In genomic region chr1:43935711-43936427, GRCh38 we compare ENCODE assay signal across 10 cellular contexts. TPM values are rescaled to one million over a fixed set of nuclear protein-coding genes. Genes with fewer than 3 reads are reported as not detected.
DNase-seq lines count a peak whose midpoint lies in the region; ATAC-seq and TF ChIP-seq lines count a peak whose summit lies in the region.
"Had no signal": no experiment of that assay in that cellular context is flagged by ENCODE, and none has a peak within 500 bp of the region (broad histone marks: within the 10 kb centered on the region; RNA-seq: fewer than 3 reads in every experiment).

No MANE protein-coding gene starts in this region.

- DNase-seq in BJ (ENCODE audit: low read depth) = no peak
- peak; percentile 91 for DNase-seq in LNCaP clone FGC (ENCODE audit: low read depth)
- no peak for DNase-seq in neural progenitor cell (ENCODE audit: low spot score)
- DNase-seq in natural killer cell = no peak
- DNase-seq: kidney glomerular epithelial cell had no signal

- H3K27ac ChIP-seq in ectodermal cell (ENCODE audit: insufficient read depth, low read depth, low read length, poor library complexity, severe bottlenecking) (no peak overlapping the region), neural progenitor cell (no peak overlapping the region)
- H3K27ac ChIP-seq: KMS-11 had no signal

- POLR2A ChIA-PET in BJ (lab: Charles Lee) = no interaction called here

- H3K36me3 ChIP-seq in BJ (ENCODE audit: control insufficient read depth, insufficient read depth, low read length) (no peaks in the 10 kb centered on the region), ectodermal cell (ENCODE audit: control insufficient read depth, insufficient read depth, low read length) (no peaks in the 10 kb centered on the region), neural progenitor cell (no peaks in the 10 kb centered on the region)

- CTCF ChIA-PET in BJ (lab: Yijun Ruan, JAX) = interaction anchor here (0.5 to 8.7 kb wide), 36 partner anchors 10 to 1771 kb away, joined by 3 to 365 read pairs (median 7); partner anchors contain the start of genes ATP6V0B, DPH2, IPO13 and PTPRF

- H3K27me3 ChIP-seq in BJ (ENCODE audit: control insufficient read depth, insufficient read depth, low read length) = no peaks in the 10 kb centered on the region
- peaks cover 49% of the 10 kb centered on the region for H3K27me3 ChIP-seq in ectodermal cell (ENCODE audit: control insufficient read depth, insufficient read depth, low read length, poor library complexity, severe bottlenecking)
- peaks cover 69% of the 10 kb centered on the region for H3K27me3 ChIP-seq in neural progenitor cell

- H2AFZ ChIP-seq in neural progenitor cell (replicated peaks) = no peak overlapping the region

- H3K9me3 Mint-ChIP-seq in neural progenitor cell = no peaks in the 10 kb centered on the region
- no peaks in the 10 kb centered on the region for H3K9me3 Mint-ChIP-seq in natural killer cell

- no peak overlapping the region for H3K9ac ChIP-seq in neural progenitor cell
- H3K9ac ChIP-seq: KMS-11 had no signal

- no peak for TF ChIP-seq CTCF in BJ (IDR thresholded peaks at IDR 0.05; ENCODE audit: insufficient read depth, low read depth, low read length)
- no peak for TF ChIP-seq CTCF in LNCaP clone FGC (IDR thresholded peaks at IDR 0.05; ENCODE audit: control insufficient read depth, extremely low read depth, insufficient read depth)
- TF ChIP-seq CTCF in neural progenitor cell (IDR thresholded peaks at IDR 0.05) = no peak
- TF ChIP-seq CTCF in natural killer cell (IDR thresholded peaks at IDR 0.05) = no peak

- no peaks in the 10 kb centered on the region for H3K36me3 Mint-ChIP-seq in neural progenitor cell
- H3K36me3 Mint-ChIP-seq in natural killer cell = no peaks in the 10 kb centered on the region

- H3K4me1 ChIP-seq in ectodermal cell (ENCODE audit: control insufficient read depth, insufficient read depth, low read length) (peaks cover 17% of the 10 kb centered on the region), neural progenitor cell (peaks cover 30% of the 10 kb centered on the region)

- H3K9me3 ChIP-seq in ectodermal cell (ENCODE audit: control insufficient read depth, low read length) = no peaks in the 10 kb centered on the region
- H3K9me3 ChIP-seq in neural progenitor cell (ENCODE audit: low read depth) = no peaks in the 10 kb centered on the region

- H3K4me3 Mint-ChIP-seq in neural progenitor cell = peak overlapping the region; percentile 71
- H3K4me3 Mint-ChIP-seq in natural killer cell = no peak overlapping the region

- intact Hi-C loops in natural killer cell (cut with micrococcal nuclease) = no loop called here

- no peak for ATAC-seq in GM19395 (IDR thresholded peaks at IDR 0.05; ENCODE audit: unreplicated experiment)
- no peak for ATAC-seq in HG03039 (IDR thresholded peaks at IDR 0.05; ENCODE audit: unreplicated experiment)
- no peak for ATAC-seq in natural killer cell
- ATAC-seq in GM21360 (IDR thresholded peaks at IDR 0.05; ENCODE audit: unreplicated experiment) = no peak

- H3K27me3 Mint-ChIP-seq in neural progenitor cell (ENCODE audit: insufficient read depth, low read depth) = peaks cover 35% of the 10 kb centered on the region
- peaks cover 19 to 28% of the 10 kb centered on the region in 2 donors for H3K27me3 Mint-ChIP-seq in natural killer cell (ENCODE audit: low read depth in 2 of 2)

- peaks cover 26% of the 10 kb centered on the region for H3F3A ChIP-seq in neural progenitor cell (ENCODE audit: low read depth)

- peaks cover 38% of the 10 kb centered on the region for H4K20me1 ChIP-seq in neural progenitor cell (ENCODE audit: low read depth)

- H3K4me3 ChIP-seq in BJ (ENCODE audit: low read depth, low read length) (peak overlapping the region; percentile 20), LNCaP clone FGC (ENCODE audit: low read depth, low read length) (peak overlapping the region; percentile 69), ectodermal cell (ENCODE audit: insufficient read depth, low read depth, low read length) (peak overlapping the region; percentile 36), neural progenitor cell (peak overlapping the region; percentile 60)

- no peaks in the 10 kb centered on the region for H3K79me2 ChIP-seq in neural progenitor cell (ENCODE audit: low read depth)

- H3K4me2 ChIP-seq in neural progenitor cell = peak overlapping the region; percentile 84
- H3K4me2 ChIP-seq: KMS-11 had no signal

- 9% methylated on average over 48 of the region's 48 CpGs for WGBS in ectodermal cell, 2 experiments

- peaks cover 29% of the 10 kb centered on the region for H3K4me1 Mint-ChIP-seq in neural progenitor cell
- H3K4me1 Mint-ChIP-seq in natural killer cell = peaks cover 0 to 25% of the 10 kb centered on the region in 2 donors

- H3K27ac Mint-ChIP-seq in neural progenitor cell (no peak overlapping the region), natural killer cell (no peak overlapping the region)

RNA-seq across cellular contexts. Expression of gene ARTN, which starts 2.3 kb away (rescaled TPM):
- polyA plus RNA-seq in BJ (2011; rRNA removed) = 0.17 and 0.39 TPM in 2 replicates
- polyA minus RNA-seq in BJ (2011; rRNA and poly(A)+ RNA removed) = 0.85 and 1.2 TPM in 2 replicates
- 1.8 TPM for polyA plus RNA-seq in ectodermal cell (2013, experiment 1 of 4)
- polyA plus RNA-seq in ectodermal cell (2013, experiment 2 of 4) = 1.5 TPM
- 3.3 TPM for polyA plus RNA-seq in ectodermal cell (2013, experiment 3 of 4)
- 1.6 TPM for polyA plus RNA-seq in ectodermal cell (2013, experiment 4 of 4)
- total RNA-seq in neural progenitor cell (ENCODE audit: low replicate concordance) = 2.9 and 4.1 TPM in 2 replicates
- total RNA-seq in natural killer cell = 1 to 10 TPM in 1 of 3 donors, not detected in 2; 1.4 TPM

RNA-seq across cellular contexts. Expression of gene IPO13, which starts 10.9 kb away (rescaled TPM):
- polyA plus RNA-seq in BJ (2011; rRNA removed) = 13.4 and 24.8 TPM in 2 replicates
- polyA minus RNA-seq in BJ (2011; rRNA and poly(A)+ RNA removed) = 31.0 and 37.8 TPM in 2 replicates
- 24.8 TPM for polyA plus RNA-seq in ectodermal cell (2013, experiment 1 of 4)
- 21.0 TPM for polyA plus RNA-seq in ectodermal cell (2013, experiment 2 of 4)
- 15.6 TPM for polyA plus RNA-seq in ectodermal cell (2013, experiment 3 of 4)
- 17.3 TPM for polyA plus RNA-seq in ectodermal cell (2013, experiment 4 of 4)
- total RNA-seq in neural progenitor cell (ENCODE audit: low replicate concordance) = 7.2 and 13.2 TPM in 2 replicates
- total RNA-seq in natural killer cell = 10 to 100 TPM; 18.1 to 22.7 (median 18.4) TPM

RNA-seq across cellular contexts. Expression of gene DPH2, which starts 33.9 kb away (rescaled TPM):
- polyA plus RNA-seq in BJ (2011; rRNA removed) = 20.9 and 35.3 TPM in 2 replicates
- polyA minus RNA-seq in BJ (2011; rRNA and poly(A)+ RNA removed) = 23.8 and 42.8 TPM in 2 replicates
- 34.3 TPM for polyA plus RNA-seq in ectodermal cell (2013, experiment 1 of 4)
- polyA plus RNA-seq in ectodermal cell (2013, experiment 2 of 4) = 34.3 TPM
- 23.1 TPM for polyA plus RNA-seq in ectodermal cell (2013, experiment 3 of 4)
- polyA plus RNA-seq in ectodermal cell (2013, experiment 4 of 4) = 28.4 TPM
- total RNA-seq in neural progenitor cell (ENCODE audit: low replicate concordance) (9.5 and 20.0 TPM in 2 replicates), natural killer cell (10 to 100 TPM; 18.2 to 27.3 (median 18.8) TPM)

RNA-seq across cellular contexts. Expression of gene ATP6V0B, which starts 38.9 kb away (rescaled TPM):
- polyA plus RNA-seq in BJ (2011; rRNA removed) = 135 and 186 TPM in 2 replicates
- polyA minus RNA-seq in BJ (2011; rRNA and poly(A)+ RNA removed) = 53.8 and 80.8 TPM in 2 replicates
- polyA plus RNA-seq in ectodermal cell (2013, experiment 1 of 4) = 70.0 TPM
- polyA plus RNA-seq in ectodermal cell (2013, experiment 2 of 4) = 73.6 TPM
- 83.4 TPM for polyA plus RNA-seq in ectodermal cell (2013, experiment 3 of 4)
- 99.4 TPM for polyA plus RNA-seq in ectodermal cell (2013, experiment 4 of 4)
- total RNA-seq in neural progenitor cell (ENCODE audit: low replicate concordance) (39.2 and 71.2 TPM in 2 replicates), natural killer cell (100 to 1,000 TPM in 2 of 3 donors, 10 to 100 TPM in 1; 76.3 to 115 (median 113) TPM)

RNA-seq across cellular contexts. Expression of gene B4GALT2, which starts 43.1 kb away (rescaled TPM):
- 60.2 and 82.2 TPM in 2 replicates for polyA plus RNA-seq in BJ (2011; rRNA removed)
- polyA minus RNA-seq in BJ (2011; rRNA and poly(A)+ RNA removed) = 53.3 and 71.8 TPM in 2 replicates
- polyA plus RNA-seq in ectodermal cell (2013, experiment 1 of 4) = 82.7 TPM
- polyA plus RNA-seq in ectodermal cell (2013, experiment 2 of 4) = 77.3 TPM
- 72.0 TPM for polyA plus RNA-seq in ectodermal cell (2013, experiment 3 of 4)
- 78.7 TPM for polyA plus RNA-seq in ectodermal cell (2013, experiment 4 of 4)
- total RNA-seq in neural progenitor cell (ENCODE audit: low replicate concordance) = 23.7 and 96.3 TPM in 2 replicates
- total RNA-seq in natural killer cell = 1 to 10 TPM; 1.5 to 5.5 (median 2.2) TPM
